1 cellular context compared by ENCODE assay signal in the genomic region with DNA sequence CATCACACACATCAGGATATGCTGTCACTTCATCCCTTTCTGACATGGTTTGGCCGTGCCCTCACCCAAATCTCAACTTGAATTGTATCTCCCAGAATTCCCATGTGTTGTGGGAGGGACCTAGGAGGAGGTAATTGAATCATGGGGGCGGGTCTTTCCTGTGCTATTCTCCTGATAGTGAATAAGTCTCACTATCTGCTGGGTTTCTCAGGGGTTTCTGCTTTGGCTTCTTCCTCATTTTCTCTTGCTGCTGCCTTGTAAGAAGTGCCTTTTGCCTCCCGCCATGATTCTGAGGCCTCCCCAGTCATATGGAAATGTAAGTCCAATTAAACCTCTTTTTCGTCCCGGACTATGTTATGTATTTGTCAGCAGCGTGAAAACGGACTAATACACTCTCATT. TPM values are rescaled to one million over a fixed set of nuclear protein-coding genes. Genes with fewer than 3 reads are reported as not detected.
"Had no signal": no experiment of that assay in that cellular context is flagged by ENCODE, and none has a peak within 500 bp of the region (broad histone marks: within the 10 kb centered on the region; RNA-seq: fewer than 3 reads in every experiment).

No MANE protein-coding gene starts in this region.

RNA-seq across cellular contexts. Expression of a gene that starts 25.8 kb away (rescaled TPM):
- total RNA-seq: LHCN-M2 had no signal
